In genomic region chr22:31477329-31477728, GRCh38 we compare ENCODE assay signal across 12 cellular contexts. TPM values are rescaled to one million over a fixed set of nuclear protein-coding genes. Genes with fewer than 3 reads are reported as not detected.
DNase-seq lines count a peak whose midpoint lies in the region; ATAC-seq and TF ChIP-seq lines count a peak whose summit lies in the region.
"Had no signal": no experiment of that assay in that cellular context is flagged by ENCODE, and none has a peak within 500 bp of the region (broad histone marks: within the 10 kb centered on the region; RNA-seq: fewer than 3 reads in every experiment).

No MANE protein-coding gene starts in this region.

- peaks cover 0 to 11% of the 10 kb centered on the region in 2 donors for H3K36me3 ChIP-seq in gastrocnemius medialis

- H3K9me3 ChIP-seq in gastrocnemius medialis: no peaks in the 10 kb centered on the region
- H3K9me3 ChIP-seq: thyroid gland had no signal

- no peak for TF ChIP-seq POLR2A in gastrocnemius medialis (IDR thresholded peaks at IDR 0.05)

- in situ Hi-C loops in gastrocnemius medialis (cut with MboI; ENCODE audit: low sequenced_read_pairs in 4 of 4): no loop called here

- ATAC-seq in GM18520 (IDR thresholded peaks at IDR 0.05; ENCODE audit: unreplicated experiment) (peak; percentile 75), HG03097 (IDR thresholded peaks at IDR 0.05; ENCODE audit: low FRiP score, unreplicated experiment) (peak; percentile 59), gastrocnemius medialis (no peak)

- H3K4me3 ChIP-seq in gastrocnemius medialis: no peak overlapping the region
- H3K4me3 ChIP-seq: thyroid gland had no signal

- H3K27me3 ChIP-seq in gastrocnemius medialis: no peaks in the 10 kb centered on the region
- H3K27me3 ChIP-seq: thyroid gland had no signal

- no peaks in the 10 kb centered on the region for H3K4me1 ChIP-seq in gastrocnemius medialis

- TF ChIP-seq CTCF in GM20000 (IDR thresholded peaks at IDR 0.05; ENCODE audit: extremely low read depth, missing control alignments) (no peak), gastrocnemius medialis (IDR thresholded peaks at IDR 0.05 in 4 of 5, conservative IDR thresholded peaks at IDR 0.05 in 1 of 5) (no peak)

- peak; percentile 63 for DNase-seq in GM20000 (ENCODE audit: low spot score)
- DNase-seq in germinal center (ENCODE audit: low spot score): peak; percentile 53
- DNase-seq in gastrocnemius medialis: no peak
- DNase-seq in EL: no peak
- no peak for DNase-seq in activated naive CD4-positive, alpha-beta T cell treated with anti-CD3 and anti-CD28 coated beads, Interleukin-2, amount 50 U/mL, for 16 hours
- no peak for DNase-seq in SKM-1 treated with dmso at 0.1 percent for 144 hours (lab: John Stamatoyannopoulos, UW; ENCODE audit: unreplicated experiment)
- DNase-seq: CD4-positive, CD25-positive, alpha-beta regulatory T cell; GF-D8; NCI-H2081 treated with DMSO at 0.1 percent for 48 hours; thyroid gland had no signal

- H3K27ac ChIP-seq in gastrocnemius medialis: no peak overlapping the region
- H3K27ac ChIP-seq: thyroid gland had no signal

- intact Hi-C loops in gastrocnemius medialis (cut with DNase I; ENCODE audit: low total_unique reads): no loop called here

RNA-seq across cellular contexts. Expression of gene EIF4ENIF1, which starts 12.3 kb away (rescaled TPM):
- 10 to 100 TPM; 10.1 to 19.6 (median 15.1) TPM for total RNA-seq in gastrocnemius medialis

RNA-seq across cellular contexts. Expression of gene SFI1, which starts 19.0 kb away (rescaled TPM):
- total RNA-seq in gastrocnemius medialis: 10 to 100 TPM in 1 of 4 donors, 1 to 10 TPM in 3; 1.1 to 12.6 (median 2.7) TPM

Comparison
In these comparisons a context has a peak if more than half of its experiments do, and no peak if none do; other contexts are left out.
1. ATAC-seq: peak in GM18520 (single experiment) and HG03097 (single experiment); none in gastrocnemius medialis (0 of 2).
2. DNase-seq: peak in GM20000 (single experiment) and germinal center (single experiment); none in gastrocnemius medialis (0 of 2), EL (single experiment), activated naive CD4-positive, alpha-beta T cell treated with anti-CD3 and anti-CD28 coated beads, Interleukin-2, amount 50 U/mL, for 16 hours (single experiment) and SKM-1 treated with dmso at 0.1 percent for 144 hours (single experiment).